In genomic region chr11:3834349-3835099, GRCh38 we compare ENCODE assay signal across 10 cellular contexts. TPM values are rescaled to one million over a fixed set of nuclear protein-coding genes. Genes with fewer than 3 reads are reported as not detected.
DNase-seq lines count a peak whose midpoint lies in the region; ATAC-seq and TF ChIP-seq lines count a peak whose summit lies in the region.
"Had no signal": no experiment of that assay in that cellular context is flagged by ENCODE, and none has a peak within 500 bp of the region (broad histone marks: within the 10 kb centered on the region; RNA-seq: fewer than 3 reads in every experiment).

No MANE protein-coding gene starts in this region.

- BruUV-seq in MCF 10A (replicated peaks; lab: Mats Ljungman, UMichigan): no TSS peak

- no peaks in the 10 kb centered on the region for H3K27me3 Mint-ChIP-seq in MCF 10A (ENCODE audit: insufficient read depth, unreplicated experiment)

- H3K4me1 ChIP-seq in breast epithelium: peaks cover 0 to 4% of the 10 kb centered on the region in 2 donors

- no peak for DNase-seq in MCF 10A (ENCODE audit: unreplicated experiment)
- DNase-seq in breast epithelium (ENCODE audit: low spot score in 2 of 2): no peak
- DNase-seq in medulla oblongata (ENCODE audit: extremely low spot score): peak; percentile 54
- no peak for DNase-seq in globus pallidus (ENCODE audit: low spot score)
- DNase-seq in NCI-H510A treated with DMSO at 0.1 percent for 48 hours (lab: John Stamatoyannopoulos, UW): no peak
- DNase-seq: RPMI8226 had no signal

- H3K27me3 ChIP-seq in breast epithelium: no peaks in the 10 kb centered on the region

- no peaks in the 10 kb centered on the region for H3K36me3 ChIP-seq in breast epithelium

- POLR2A ChIA-PET in MCF 10A (lab: Yijun Ruan, JAX): interaction anchor here (0.6 kb wide), 1 partner anchor 37 kb away, joined by 3 read pairs; the partner anchor contains the start of gene NUP98

- CTCF ChIA-PET in MCF 10A (lab: Yijun Ruan, JAX): interaction anchor here (1.2 to 2.0 kb wide), 4 partner anchors 14 to 238 kb away, joined by 6 to 15 read pairs (median 10); partner anchors contain the start of gene STIM1

- intact Hi-C loops in MCF 10A (cut with micrococcal nuclease): no loop called here
- intact Hi-C loops in breast epithelium (cut with DNase I; ENCODE audit: low total_unique reads): no loop called here

- H3K4me3 Mint-ChIP-seq in MCF 10A (ENCODE audit: unreplicated experiment): no peak overlapping the region

- no peaks in the 10 kb centered on the region for H3K9me3 Mint-ChIP-seq in MCF 10A (ENCODE audit: unreplicated experiment)

- H3K4me1 Mint-ChIP-seq in MCF 10A (ENCODE audit: insufficient read depth, unreplicated experiment): peaks cover 42% of the 10 kb centered on the region

- H3K9me3 ChIP-seq in breast epithelium: no peaks in the 10 kb centered on the region

- peak overlapping the region; percentile 42 for H3K27ac Mint-ChIP-seq in MCF 10A (ENCODE audit: low read depth, unreplicated experiment)

- no peak for TF ChIP-seq POLR2A in breast epithelium (IDR thresholded peaks at IDR 0.05)

- peaks cover 57% of the 10 kb centered on the region for H3K36me3 Mint-ChIP-seq in MCF 10A (ENCODE audit: insufficient read depth, unreplicated experiment)

- TF ChIP-seq CTCF in MCF 10A (IDR thresholded peaks at IDR 0.05; ENCODE audit: unreplicated experiment) (no peak), breast epithelium (IDR thresholded peaks at IDR 0.05) (no peak)

- H3K4me3 ChIP-seq in breast epithelium: no peak overlapping the region

- ATAC-seq in GM21786 (IDR thresholded peaks at IDR 0.05; ENCODE audit: unreplicated experiment) (no peak), GM18519 (IDR thresholded peaks at IDR 0.05; ENCODE audit: low FRiP score, unreplicated experiment) (no peak)

- no peak overlapping the region for H3K27ac ChIP-seq in breast epithelium
- H3K27ac ChIP-seq in angular gyrus (ENCODE audit: low read depth, low read length): peak overlapping the region; percentile 81
- H3K27ac ChIP-seq: C4-2B had no signal

RNA-seq across cellular contexts. Expression of gene RHOG, which starts 6.2 kb away (rescaled TPM):
- 32.6 and 35.7 TPM in 2 replicates for total RNA-seq in MCF 10A (2022)
- total RNA-seq in breast epithelium: 10 to 100 TPM; 37.0 to 68.2 (median 37.0) TPM

RNA-seq across cellular contexts. Expression of gene STIM1, which starts 20.9 kb away (rescaled TPM):
- total RNA-seq in MCF 10A (2022) (41.2 and 56.2 TPM in 2 replicates), breast epithelium (10 to 100 TPM; 44.2 to 68.2 (median 47.9) TPM)

RNA-seq across cellular contexts. Expression of gene PGAP2, which starts 26.2 kb away (rescaled TPM):
- total RNA-seq in MCF 10A (2022) (27.2 and 28.2 TPM in 2 replicates), breast epithelium (10 to 100 TPM; 12.3 to 24.3 (median 20.6) TPM)

RNA-seq across cellular contexts. Expression of gene NUP98, which starts 37.2 kb away (rescaled TPM):
- total RNA-seq in MCF 10A (2022) (79.4 and 83.7 TPM in 2 replicates), breast epithelium (100 to 1,000 TPM in 2 of 3 donors, 10 to 100 TPM in 1; 98.1 to 178 (median 142) TPM)
